Comparison of ENCODE assay signal across 8 cellular contexts in the genomic region with DNA sequence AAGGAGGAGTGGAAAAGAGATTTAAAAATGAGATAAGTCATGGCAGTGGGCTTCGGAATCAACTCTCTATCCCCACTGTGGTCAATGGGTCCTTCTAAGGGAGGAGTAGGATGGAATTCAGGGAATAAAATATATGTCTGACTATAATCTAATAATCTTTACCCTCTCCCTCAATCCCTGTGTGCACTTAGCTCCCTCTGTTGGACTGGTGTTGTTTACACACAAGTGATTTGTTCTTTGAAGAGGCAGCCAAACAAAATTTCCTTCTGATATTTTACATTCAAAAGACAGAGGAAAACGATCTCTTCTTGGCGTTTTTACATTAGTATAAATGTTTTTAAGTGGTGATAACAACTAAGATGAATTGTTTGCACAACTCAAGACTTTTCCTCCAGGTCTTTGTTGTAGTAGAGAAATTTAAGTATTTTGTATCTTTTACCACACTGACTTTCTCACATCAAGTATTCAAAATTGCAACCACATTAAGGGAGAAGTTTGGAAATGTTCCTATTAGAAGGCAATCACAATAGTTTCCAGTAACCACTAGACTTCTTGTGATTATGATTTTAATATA.
DNase-seq lines count a peak whose midpoint lies in the region; ATAC-seq and TF ChIP-seq lines count a peak whose summit lies in the region.

No MANE protein-coding gene starts in this region.

- H3K9ac ChIP-seq in adipocyte (ENCODE audit: low read length) = peak overlapping the region; percentile 66
- H3K9ac ChIP-seq in liver (ENCODE audit: low read depth in 1 of 2, low read length in 2 of 2) = no peak overlapping the region

- H3K4me3 ChIP-seq in Jurkat, Clone E6-1 (ENCODE audit: low read length) = no peak overlapping the region
- H3K4me3 ChIP-seq in adipocyte (ENCODE audit: low read length) (peak overlapping the region; percentile 16), liver (ENCODE audit: low read depth in 1 of 3, low read length in 3 of 3) (no peak overlapping the region)

- H3K9me3 ChIP-seq in adipocyte (ENCODE audit: control insufficient read depth, low read length) (peaks cover 5% of the 10 kb centered on the region), liver (ENCODE audit: control insufficient read depth in 4 of 4, low read length in 3 of 4) (peaks cover 0 to 4% (median 2%) of the 10 kb centered on the region in 4 donors)

- no peak for ATAC-seq in HG03354 (IDR thresholded peaks at IDR 0.05; ENCODE audit: poor library complexity, severe bottlenecking, unreplicated experiment)
- ATAC-seq in HG02884 (IDR thresholded peaks at IDR 0.05; ENCODE audit: unreplicated experiment) = no peak

- H3K27me3 ChIP-seq in adipocyte (replicated peaks; ENCODE audit: control insufficient read depth, insufficient read depth, low read length) (no peaks in the 10 kb centered on the region), liver (ENCODE audit: control insufficient read depth in 4 of 4, insufficient read depth in 4 of 4, low read length in 3 of 4) (no peaks in the 10 kb centered on the region)

- peak; percentile 66 for TF ChIP-seq CTCF in liver (IDR thresholded peaks at IDR 0.05; ENCODE audit: low read depth, low read length, missing input control)

- TF ChIP-seq RAD21 in liver (IDR thresholded peaks at IDR 0.05) = peak; percentile 91 to 92

- H3K27ac ChIP-seq in liver (ENCODE audit: low read depth in 1 of 2, low read length in 2 of 2) = no peak overlapping the region

- DNase-seq in DMS53 (lab: John Stamatoyannopoulos, UW) (peak; percentile 68), adipocyte (ENCODE audit: low read depth) (peak; percentile 62), CD1c-positive myeloid dendritic cell (ENCODE audit: extremely low spot score) (no peak), germinal center (ENCODE audit: low spot score) (no peak)
- DNase-seq in Jurkat, Clone E6-1 (ENCODE audit: low read depth, low spot score) = peak; percentile 2

- H3K4me1 ChIP-seq in adipocyte (ENCODE audit: control insufficient read depth, insufficient read depth, low read length) (peaks cover 45% of the 10 kb centered on the region), liver (ENCODE audit: control insufficient read depth in 4 of 4, insufficient read depth in 4 of 4, low read length in 3 of 4) (no peaks in the 10 kb centered on the region)

- 23% methylated on average over 3 of the region's 3 CpGs for WGBS in liver

- H3K36me3 ChIP-seq in adipocyte (ENCODE audit: control insufficient read depth, insufficient read depth, low read length, severe bottlenecking) = no peaks in the 10 kb centered on the region
- no peaks in the 10 kb centered on the region for H3K36me3 ChIP-seq in liver (ENCODE audit: control insufficient read depth in 4 of 4, insufficient read depth in 3 of 4, low read depth in 1 of 4, low read length in 3 of 4)

TF ChIP-seq in liver, 16 proteins besides CTCF, POLR2A, EP300 and RAD21:
- TF ChIP-seq RXRA (IDR thresholded peaks at IDR 0.05) (no peak), HNF4A (conservative IDR thresholded peaks at IDR 0.05) (peak in 1 of 2 donors; percentile 16), FOXA2 (IDR thresholded peaks at IDR 0.05) (peak; percentile 84), FOXA1 (IDR thresholded peaks at IDR 0.05) (peak; percentile 75)
- TF ChIP-seq, protein P1, sequence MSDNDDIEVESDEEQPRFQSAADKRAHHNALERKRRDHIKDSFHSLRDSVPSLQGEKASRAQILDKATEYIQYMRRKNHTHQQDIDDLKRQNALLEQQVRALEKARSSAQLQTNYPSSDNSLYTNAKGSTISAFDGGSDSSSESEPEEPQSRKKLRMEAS (IDR thresholded peaks at IDR 0.05) = no peak

Comparison
In these comparisons a context has a peak if more than half of its experiments do, and no peak if none do; other contexts are left out.
1. DNase-seq: peak in DMS53 (single experiment), Jurkat, Clone E6-1 (single experiment) and adipocyte (single experiment); none in CD1c-positive myeloid dendritic cell (single experiment) and germinal center (single experiment).